In the genomic region with DNA sequence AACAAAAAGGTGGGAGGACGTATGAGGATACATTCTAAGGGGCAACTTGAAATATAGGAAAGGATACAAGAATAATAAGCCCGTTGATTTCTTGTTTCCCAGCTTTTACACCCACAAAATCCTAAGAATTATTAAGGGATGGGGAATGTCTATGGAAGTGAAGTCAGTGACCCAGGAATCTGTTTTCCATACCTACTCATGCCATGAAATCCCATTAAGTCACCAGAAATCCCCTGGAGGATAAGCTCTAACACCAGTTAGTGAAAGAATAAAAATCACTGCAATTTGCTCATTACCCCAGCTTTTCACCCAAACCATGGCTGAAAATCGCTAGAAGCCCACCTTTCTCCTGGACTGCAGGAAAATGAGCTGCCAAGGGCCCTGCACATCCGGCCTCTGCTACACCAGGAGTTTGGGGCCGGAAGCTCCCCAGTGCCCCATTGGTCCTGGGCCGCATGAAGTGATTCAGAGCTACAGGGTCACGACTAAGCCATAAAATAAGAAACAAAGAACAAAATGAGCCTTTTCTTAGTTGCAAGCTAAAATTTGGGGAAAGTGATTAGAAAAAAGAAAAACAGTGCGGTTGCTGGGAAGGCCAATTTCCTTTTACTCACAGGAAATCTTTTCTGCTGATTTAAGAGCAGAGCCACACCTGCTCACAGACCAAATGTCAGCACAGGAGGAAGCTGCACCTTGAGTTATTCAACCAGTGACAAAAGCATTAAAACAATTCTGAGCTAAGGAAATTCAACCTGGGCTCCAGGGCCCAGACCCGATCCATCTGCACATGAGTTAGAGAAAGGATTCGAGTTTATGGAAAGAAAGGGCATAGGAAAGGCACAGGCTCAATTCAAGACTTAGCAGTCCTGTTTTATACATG, we compare ENCODE assay signal across 9 cellular contexts. TPM values are rescaled to one million over a fixed set of nuclear protein-coding genes. Genes with fewer than 3 reads are reported as not detected.
A peak's percentile ranks its signal among the peaks of the same experiment; 100 is the strongest.
DNase-seq lines count a peak whose midpoint lies in the region; ATAC-seq and TF ChIP-seq lines count a peak whose summit lies in the region.
"Had no signal": no experiment of that assay in that cellular context is flagged by ENCODE, and none has a peak within 500 bp of the region (broad histone marks: within the 10 kb centered on the region; RNA-seq: fewer than 3 reads in every experiment).

No MANE protein-coding gene starts in this region.

- TF ChIP-seq CTCF in cardiac muscle cell (IDR thresholded peaks at IDR 0.05; ENCODE audit: low read depth, low read length) (no peak), lung (IDR thresholded peaks at IDR 0.05; ENCODE audit: control extremely low read depth, extremely low read depth) (no peak), transverse colon (IDR thresholded peaks at IDR 0.05) (no peak)

- WGBS in lung, 2 donors: 68 to 79% methylated on average over 10 of the region's 10 CpGs
- 55 to 68% methylated on average over 9 to 10 of the region's 10 CpGs for WGBS in transverse colon (ENCODE audit: low coverage in 1 of 2), 2 donors

- TF ChIP-seq POLR2A in transverse colon (IDR thresholded peaks at IDR 0.05): no peak

- H3K4me1 ChIP-seq in cardiac muscle cell (ENCODE audit: low read depth): peaks cover 11% of the 10 kb centered on the region
- peaks cover 28 to 54% of the 10 kb centered on the region in 2 donors for H3K4me1 ChIP-seq in lung (ENCODE audit: control insufficient read depth in 2 of 2, insufficient read depth in 2 of 2, low read length in 2 of 2)
- H3K4me1 ChIP-seq in transverse colon: peaks cover 22 to 63% (median 43%) of the 10 kb centered on the region in 4 donors

- intact Hi-C loops in left ventricle myocardium superior (cut with micrococcal nuclease) (loop anchor here (10.0 kb wide), 1 partner anchor 83 kb away; no protein-coding TSS in a partner anchor), transverse colon (cut with DNase I; ENCODE audit: low total_unique reads) (no loop called here)

- no peak for DNase-seq in cardiac muscle cell (ENCODE audit: low read depth in 1 of 2, low spot score in 1 of 2)
- DNase-seq in left ventricle myocardium superior: no peak
- DNase-seq in lung (ENCODE audit: low spot score): no peak
- DNase-seq in transverse colon: peak; percentile 47
- DNase-seq in COLO829 (ENCODE audit: low spot score): no peak
- DNase-seq: left lung had no signal

- TF ChIP-seq EP300 in transverse colon (IDR thresholded peaks at IDR 0.05; ENCODE audit: low read depth): no peak

- in situ Hi-C loops in transverse colon (cut with MboI; ENCODE audit: low pct_ligation_motif_present in 1 of 4, low pct_unique_long_range_greater_than_20kb in 1 of 4, low sequenced_read_pairs in 3 of 4): no loop called here

- ATAC-seq in left ventricle myocardium superior: no peak
- ATAC-seq in lung (ENCODE audit: insufficient read depth, low FRiP score): no peak
- ATAC-seq in GM21423 (IDR thresholded peaks at IDR 0.05; ENCODE audit: unreplicated experiment): no peak
- no peak for ATAC-seq in HG02610 (IDR thresholded peaks at IDR 0.05; ENCODE audit: unreplicated experiment)

- H3K4me3 ChIP-seq in cardiac muscle cell (no peak overlapping the region), lung (no peak overlapping the region), transverse colon (no peak overlapping the region)
- H3K4me3 ChIP-seq: left lung had no signal

- H3K9me3 ChIP-seq in cardiac muscle cell (ENCODE audit: low read depth): no peaks in the 10 kb centered on the region
- no peaks in the 10 kb centered on the region for H3K9me3 ChIP-seq in lung (ENCODE audit: control insufficient read depth in 2 of 2, insufficient read depth in 1 of 2, low read length in 1 of 2)
- H3K9me3 ChIP-seq in transverse colon: no peaks in the 10 kb centered on the region

- peaks cover 4% of the 10 kb centered on the region for H3K36me3 ChIP-seq in cardiac muscle cell
- H3K36me3 ChIP-seq in lung (ENCODE audit: control insufficient read depth in 2 of 2, insufficient read depth in 2 of 2, low read length in 2 of 2): peaks cover 0 to 4% of the 10 kb centered on the region in 2 donors
- H3K36me3 ChIP-seq in transverse colon: no peaks in the 10 kb centered on the region
- H3K36me3 ChIP-seq: left lung had no signal

- no peaks in the 10 kb centered on the region for H3K27me3 ChIP-seq in cardiac muscle cell
- H3K27me3 ChIP-seq in lung (ENCODE audit: control insufficient read depth, insufficient read depth): no peaks in the 10 kb centered on the region
- no peaks in the 10 kb centered on the region for H3K27me3 ChIP-seq in transverse colon
- H3K27me3 ChIP-seq: left lung had no signal

- H3K27ac ChIP-seq in cardiac muscle cell (peak overlapping the region; percentile 16), angular gyrus (ENCODE audit: low read depth, low read length) (peak overlapping the region; percentile 83), lung (ENCODE audit: low read depth in 1 of 2, low read length in 1 of 2) (peak overlapping the region; percentile 35 to 97), transverse colon (peak overlapping the region; percentile 71 to 75 (median 72))

RNA-seq across cellular contexts. Expression of gene HIPK2, which starts 40.3 kb away (rescaled TPM):
- total RNA-seq in cardiac muscle cell (35.9 and 47.0 TPM in 2 replicates), left ventricle myocardium superior (103 TPM), lung (10 to 100 TPM; 22.6 to 65.1 TPM), transverse colon (10 to 100 TPM; 27.3 to 40.3 (median 33.6) TPM)
- polyA plus RNA-seq in cardiac muscle cell (23.2 and 29.6 TPM in 2 replicates), lung (10 to 100 TPM in 1 of 2 donors, 1 to 10 TPM in 1; 8.7 to 13.9 TPM)

Comparison
In these comparisons a context has a peak if more than half of its experiments do, and no peak if none do; other contexts are left out.
1. H3K27ac ChIP-seq: peak in every context shown above with its lines; median percentile 83 in angular gyrus; 72 in transverse colon; 66 in lung; 16 in cardiac muscle cell.